ENCODE assay signal across 9 cellular contexts in genomic region chr4:22129454-22130075, GRCh38.
DNase-seq lines count a peak whose midpoint lies in the region; ATAC-seq and TF ChIP-seq lines count a peak whose summit lies in the region.
"Had no signal": no experiment of that assay in that cellular context is flagged by ENCODE, and none has a peak within 500 bp of the region (broad histone marks: within the 10 kb centered on the region; RNA-seq: fewer than 3 reads in every experiment).

No MANE protein-coding gene starts in this region.

- CTCF ChIA-PET in activated CD8-positive, alpha-beta T cell treated with anti-CD3 and anti-CD28 coated beads for 36 hours (lab: Charles Lee) = interaction anchor here (0.8 kb wide), 1 partner anchor 228 kb away, joined by 5 read pairs; no protein-coding TSS in a partner anchor

- TF ChIP-seq POLR2A in spleen (IDR thresholded peaks at IDR 0.05) = no peak

- POLR2A ChIA-PET in activated CD8-positive, alpha-beta T cell treated with anti-CD3 and anti-CD28 coated beads for 36 hours (lab: Charles Lee) = no interaction called here

- peak; percentile 2 for DNase-seq in NCI-H2107 treated with DMSO at 0.1 percent for 48 hours (lab: John Stamatoyannopoulos, UW; ENCODE audit: unreplicated experiment)
- DNase-seq in NCI-H2107 (lab: John Stamatoyannopoulos, UW) = no peak
- peak; percentile 39 for DNase-seq in activated CD8-positive, alpha-beta T cell treated with anti-CD3 and anti-CD28 coated beads for 36 hours
- DNase-seq in kidney glomerular epithelial cell (lab: John Stamatoyannopoulos, UW) = peak; percentile 49
- no peak for DNase-seq in immature natural killer cell
- no peak for DNase-seq in GF-D8 (lab: John Stamatoyannopoulos, UW)
- no peak for DNase-seq in spleen

- intact Hi-C loops in activated CD8-positive, alpha-beta T cell treated with anti-CD3 and anti-CD28 coated beads for 36 hours (cut with micrococcal nuclease) = loop anchor here (10.0 kb wide), 1 partner anchor 255 kb away; no protein-coding TSS in a partner anchor
- intact Hi-C loops in spleen (cut with DNase I; ENCODE audit: low total_unique reads) = no loop called here

- no peaks in the 10 kb centered on the region for H4K20me1 ChIP-seq in KMS-11 (ENCODE audit: insufficient read depth)

- no peak overlapping the region for H3K4me3 ChIP-seq in KMS-11 (IDR thresholded peaks at IDR 0.05; ENCODE audit: insufficient read depth, low read depth, low read length)
- H3K4me3 ChIP-seq in spleen = no peak overlapping the region

- ATAC-seq in activated CD8-positive, alpha-beta T cell treated with anti-CD3 and anti-CD28 coated beads for 36 hours = peak; percentile 49

- no peaks in the 10 kb centered on the region for H3K4me1 ChIP-seq in KMS-11 (ENCODE audit: low read depth, poor library complexity, severe bottlenecking)
- H3K4me1 ChIP-seq in spleen = no peaks in the 10 kb centered on the region

- TF ChIP-seq CTCF in KMS-11 (conservative IDR thresholded peaks at IDR 0.05; ENCODE audit: low read depth, low read length) = 0 out of 2 replicates have a peak, but pooled peaks have one; percentile 19
- peak; percentile 40 for TF ChIP-seq CTCF in activated CD8-positive, alpha-beta T cell treated with anti-CD3 and anti-CD28 coated beads for 36 hours (IDR thresholded peaks at IDR 0.05)
- peak in 3 of 11 experiments; percentile 13 to 26 (median 18) for TF ChIP-seq CTCF in spleen (IDR thresholded peaks at IDR 0.05 in 8 of 11, conservative IDR thresholded peaks at IDR 0.05 in 3 of 11)

- H3K36me3 Mint-ChIP-seq in activated CD8-positive, alpha-beta T cell treated with anti-CD3 and anti-CD28 coated beads for 36 hours (ENCODE audit: low read depth) = no peaks in the 10 kb centered on the region
- no peaks in the 10 kb centered on the region for H3K36me3 Mint-ChIP-seq in immature natural killer cell
- H3K36me3 Mint-ChIP-seq: CD4-positive, CD25-positive, alpha-beta regulatory T cell had no signal

- H3K36me3 ChIP-seq in KMS-11 (ENCODE audit: insufficient read depth) = no peaks in the 10 kb centered on the region
- H3K36me3 ChIP-seq in spleen = no peaks in the 10 kb centered on the region

- H3K79me2 ChIP-seq in KMS-11 (ENCODE audit: insufficient read depth, low read depth) = no peaks in the 10 kb centered on the region

- no peak overlapping the region for H3K27ac Mint-ChIP-seq in activated CD8-positive, alpha-beta T cell treated with anti-CD3 and anti-CD28 coated beads for 36 hours
- H3K27ac Mint-ChIP-seq in immature natural killer cell = no peak overlapping the region
- H3K27ac Mint-ChIP-seq: CD4-positive, CD25-positive, alpha-beta regulatory T cell had no signal

- H3K27me3 Mint-ChIP-seq in activated CD8-positive, alpha-beta T cell treated with anti-CD3 and anti-CD28 coated beads for 36 hours = no peaks in the 10 kb centered on the region
- H3K27me3 Mint-ChIP-seq in immature natural killer cell (ENCODE audit: low read depth in 3 of 3) = peaks cover 0 to 2% (median 0%) of the 10 kb centered on the region in 3 donors
- H3K27me3 Mint-ChIP-seq: CD4-positive, CD25-positive, alpha-beta regulatory T cell had no signal

- no peak overlapping the region for H3K4me3 Mint-ChIP-seq in activated CD8-positive, alpha-beta T cell treated with anti-CD3 and anti-CD28 coated beads for 36 hours
- no peak overlapping the region for H3K4me3 Mint-ChIP-seq in immature natural killer cell
- H3K4me3 Mint-ChIP-seq: CD4-positive, CD25-positive, alpha-beta regulatory T cell had no signal

- 31 to 38% (median 34%) methylated on average over 12 of the region's 12 CpGs for WGBS in spleen, 5 donors

- H3K4me1 Mint-ChIP-seq in activated CD8-positive, alpha-beta T cell treated with anti-CD3 and anti-CD28 coated beads for 36 hours (ENCODE audit: low read depth) = no peaks in the 10 kb centered on the region
- no peaks in the 10 kb centered on the region for H3K4me1 Mint-ChIP-seq in immature natural killer cell
- H3K4me1 Mint-ChIP-seq: CD4-positive, CD25-positive, alpha-beta regulatory T cell had no signal

- H3K27me3 ChIP-seq in KMS-11 (ENCODE audit: insufficient read depth, low read depth) = no peaks in the 10 kb centered on the region
- H3K27me3 ChIP-seq in spleen (replicated peaks in 1 of 7) = no peaks in the 10 kb centered on the region

- H3K9me3 ChIP-seq in spleen = peaks cover 0 to 17% (median 5%) of the 10 kb centered on the region in 8 donors

- peaks cover 3% of the 10 kb centered on the region for H3K9me3 Mint-ChIP-seq in activated CD8-positive, alpha-beta T cell treated with anti-CD3 and anti-CD28 coated beads for 36 hours
- H3K9me3 Mint-ChIP-seq in immature natural killer cell = peaks cover 3 to 16% (median 4%) of the 10 kb centered on the region in 6 donors

- no peak overlapping the region for H3K4me2 ChIP-seq in KMS-11

- H2AFZ ChIP-seq in KMS-11 (ENCODE audit: low read depth) = no peak overlapping the region

- H3K9ac ChIP-seq in KMS-11 = no peak overlapping the region

- H3K27ac ChIP-seq in KMS-11 = no peak overlapping the region
- H3K27ac ChIP-seq in spleen = no peak overlapping the region

Comparison
In these comparisons a context has a peak if more than half of its experiments do, and no peak if none do; other contexts are left out.
1. DNase-seq: peak in NCI-H2107 treated with DMSO at 0.1 percent for 48 hours (single experiment), activated CD8-positive, alpha-beta T cell treated with anti-CD3 and anti-CD28 coated beads for 36 hours (single experiment) and kidney glomerular epithelial cell (single experiment); none in NCI-H2107 (single experiment), immature natural killer cell (0 of 3), GF-D8 (single experiment) and spleen (single experiment).